In genomic region chr22:50270302-50271010, GRCh38 we compare ENCODE assay signal across 8 cellular contexts. TPM values are rescaled to one million over a fixed set of nuclear protein-coding genes. Genes with fewer than 3 reads are reported as not detected.
DNase-seq lines count a peak whose midpoint lies in the region; ATAC-seq lines count a peak whose summit lies in the region.

TSS of gene MAPK11 (minus strand) at chr22:50270380. CDS start at chr22:50270292, 88 bp downstream.

- H3K36me3 ChIP-seq in mesodermal cell (ENCODE audit: control insufficient read depth, insufficient read depth, low read length): peaks cover 11% of the 10 kb centered on the region

- H3K9me3 Mint-ChIP-seq in effector memory CD8-positive, alpha-beta T cell: no peaks in the 10 kb centered on the region

- CTCF ChIA-PET in activated CD8-positive, alpha-beta memory T cell treated with anti-CD3 and anti-CD28 coated beads for 36 hours (lab: Charles Lee): no interaction called here

- H3K4me1 Mint-ChIP-seq in effector memory CD8-positive, alpha-beta T cell (ENCODE audit: low read depth in 2 of 2): peaks cover 8 to 13% of the 10 kb centered on the region in 2 donors

- H3K4me3 Mint-ChIP-seq in effector memory CD8-positive, alpha-beta T cell: peak within 1 kb of the TSS; percentile 74 to 79

- peaks cover 6% of the 10 kb centered on the region for H3K9me3 ChIP-seq in mesodermal cell (ENCODE audit: control insufficient read depth, low read length)

- H3K4me1 ChIP-seq in mesodermal cell (ENCODE audit: control insufficient read depth, insufficient read depth, low read length, poor library complexity, severe bottlenecking): peaks cover 18% of the 10 kb centered on the region

- peaks cover 6% of the 10 kb centered on the region for H3K36me3 Mint-ChIP-seq in effector memory CD8-positive, alpha-beta T cell (ENCODE audit: insufficient read depth)

- peak within 1 kb of the TSS; percentile 37 for H3K4me3 ChIP-seq in mesodermal cell (ENCODE audit: extremely low read depth, insufficient read depth, low read length, poor library complexity, severe bottlenecking)

- 2% methylated on average over 41 to 60 of the region's 77 CpGs for WGBS in mesodermal cell (ENCODE audit: insufficient coverage in 2 of 2), 2 experiments

- peak; percentile 20 for DNase-seq in NCI-H345 (lab: John Stamatoyannopoulos, UW)
- DNase-seq in NCI-H345 treated with DMSO at 0.1 percent for 48 hours (lab: John Stamatoyannopoulos, UW; ENCODE audit: unreplicated experiment): no peak
- peak; percentile 34 for DNase-seq in NCI-H2171 (lab: John Stamatoyannopoulos, UW)
- DNase-seq in effector memory CD8-positive, alpha-beta T cell: peak; percentile 69 to 74 (median 73)
- peak; percentile 51 to 63 for DNase-seq in stimulated activated CD8-positive, alpha-beta memory T cell treated with anti-CD3 and anti-CD28 coated beads, Interleukin-15, amount 100 ng/mL, for 48 hours (ENCODE audit: low read depth in 2 of 2)

- H3K27me3 Mint-ChIP-seq in effector memory CD8-positive, alpha-beta T cell: peaks cover 0 to 7% of the 10 kb centered on the region in 2 donors

- no peak within 1 kb of the TSS for H3K27ac Mint-ChIP-seq in effector memory CD8-positive, alpha-beta T cell

- no peak within 1 kb of the TSS for H3K27ac ChIP-seq in mesodermal cell (ENCODE audit: low read depth, low read length, severe bottlenecking)

- POLR2A ChIA-PET in activated CD8-positive, alpha-beta memory T cell treated with anti-CD3 and anti-CD28 coated beads for 36 hours (lab: Charles Lee): no interaction called here

- ATAC-seq in effector memory CD8-positive, alpha-beta T cell (replicated peaks): peak; percentile 71
- ATAC-seq in GM21786 (IDR thresholded peaks at IDR 0.05; ENCODE audit: unreplicated experiment): no peak

RNA-seq across cellular contexts. Expression of gene MAPK11, which starts in this region (rescaled TPM):
- total RNA-seq in activated CD8-positive, alpha-beta memory T cell treated with anti-CD3 and anti-CD28 coated beads for 36 hours: 10 to 100 TPM; 10.6 to 11.4 TPM
- 13.3 TPM for polyA plus RNA-seq in mesodermal cell (2013, experiment 1 of 2)
- polyA plus RNA-seq in mesodermal cell (2013, experiment 2 of 2): 7.2 TPM
